Comparison of ENCODE assay signal across 8 cellular contexts in genomic region chr3:89113887-89114840, GRCh38. TPM values are rescaled to one million over a fixed set of nuclear protein-coding genes. Genes with fewer than 3 reads are reported as not detected.
DNase-seq lines count a peak whose midpoint lies in the region; ATAC-seq and TF ChIP-seq lines count a peak whose summit lies in the region.

No MANE protein-coding gene starts in this region.

- H3K79me2 ChIP-seq in ACC112 (ENCODE audit: control insufficient read depth, insufficient read depth, low read length, unreplicated experiment) = peaks cover 25% of the 10 kb centered on the region

- peaks cover 10% of the 10 kb centered on the region for H3K4me1 ChIP-seq in ACC112 (ENCODE audit: control insufficient read depth, insufficient read depth, low read length, unreplicated experiment)
- H3K4me1 ChIP-seq in ascending aorta = no peaks in the 10 kb centered on the region

- peak overlapping the region; percentile 93 for H2AFZ ChIP-seq in ACC112 (ENCODE audit: low read length, unreplicated experiment)

- H3K36me3 ChIP-seq in ACC112 (ENCODE audit: insufficient read depth, low read length) (no peaks in the 10 kb centered on the region), ascending aorta (no peaks in the 10 kb centered on the region)

- intact Hi-C loops in ascending aorta (cut with DNase I) = no loop called here

- peak in 2 of 3 experiments; percentile 28 to 52 for TF ChIP-seq CTCF in ascending aorta (IDR thresholded peaks at IDR 0.05)

- H3K27ac ChIP-seq in ACC112 (ENCODE audit: low read depth, low read length) (peak overlapping the region; percentile 52), ascending aorta (no peak overlapping the region)

- no peaks in the 10 kb centered on the region for H3K27me3 ChIP-seq in ACC112 (ENCODE audit: insufficient read depth, low read length)
- no peaks in the 10 kb centered on the region for H3K27me3 ChIP-seq in ascending aorta

- H3K4me3 ChIP-seq in ACC112 (ENCODE audit: low read depth, low read length) (peak overlapping the region; percentile 87), ascending aorta (peak overlapping the region; percentile 37 to 58)

- peak; percentile 52 for DNase-seq in NCI-H774 (lab: John Stamatoyannopoulos, UW)
- peak in 1 of 2 donors; percentile 65 for DNase-seq in ascending aorta (ENCODE audit: low spot score in 2 of 2)
- peak; percentile 34 for DNase-seq in hepatic stellate cell (ENCODE audit: low spot score)
- peak; percentile 71 for DNase-seq in putamen (ENCODE audit: low spot score)
- DNase-seq in T-helper 9 cell = no peak

- ATAC-seq in GM18499 (IDR thresholded peaks at IDR 0.05; ENCODE audit: insufficient read depth, unreplicated experiment) (peak; percentile 57), HG02970 (IDR thresholded peaks at IDR 0.05; ENCODE audit: low FRiP score, unreplicated experiment) (peak; percentile 71)

- H3K9me3 ChIP-seq in ascending aorta = no peaks in the 10 kb centered on the region

RNA-seq across cellular contexts. Expression of gene EPHA3, which starts 6.7 kb away (rescaled TPM):
- 3.3 TPM for total RNA-seq in ascending aorta
